Comparison of ENCODE assay signal across 22 cellular contexts in genomic region chr10:32153931-32154330, GRCh38.
"Had no signal": no experiment of that assay in that cellular context is flagged by ENCODE, and none has a peak within 500 bp of the region (broad histone marks: within the 10 kb centered on the region; RNA-seq: fewer than 3 reads in every experiment).

No MANE protein-coding gene starts in this region.

- DNase-seq: activated CD4-positive, alpha-beta memory T cell treated with anti-CD3 and anti-CD28 coated beads for 36 hours; activated CD4-positive, alpha-beta T cell treated with anti-CD3 and anti-CD28 coated beads, Interleukin-2, amount 10 ng/mL, durations not matched to agents 24 days and 14 days; activated CD4-positive, CD25-positive, alpha-beta regulatory T cell treated with anti-CD3 and anti-CD28 coated beads, Interleukin-2, amount 50 U/mL, for 72 hours; activated CD8-positive, alpha-beta memory T cell treated with anti-CD3 and anti-CD28 coated beads, Interleukin-2, amount 50 U/mL, for 48 hours; activated gamma-delta T cell treated with Interleukin-2 at 50 U/mL for 16 hours; activated naive CD4-positive, alpha-beta T cell treated with anti-CD3 and anti-CD28 coated beads, Interleukin-2, amount 50 U/mL, for 16 hours; activated T-cell treated with anti-CD3 and anti-CD28 coated beads, Interleukin-2, amount 50 U/mL, for 24 hours; amygdala; dermis blood vessel endothelial cell; effector CD4-positive, alpha-beta T cell; erythroblast; left lung; lower lobe of right lung; mesendoderm; natural killer cell; occipital lobe; spleen; stimulated activated naive CD4-positive, alpha-beta T cell; T-helper 9 cell had no signal

- H3K27ac ChIP-seq: left lung, lower lobe of right lung, neural progenitor cell, right atrium auricular region, tibial nerve had no signal

- H3K4me3 ChIP-seq: left lung, lower lobe of right lung, neural progenitor cell, right atrium auricular region, spleen, tibial nerve had no signal
